Comparison of ENCODE assay signal across 7 cellular contexts in the genomic region with DNA sequence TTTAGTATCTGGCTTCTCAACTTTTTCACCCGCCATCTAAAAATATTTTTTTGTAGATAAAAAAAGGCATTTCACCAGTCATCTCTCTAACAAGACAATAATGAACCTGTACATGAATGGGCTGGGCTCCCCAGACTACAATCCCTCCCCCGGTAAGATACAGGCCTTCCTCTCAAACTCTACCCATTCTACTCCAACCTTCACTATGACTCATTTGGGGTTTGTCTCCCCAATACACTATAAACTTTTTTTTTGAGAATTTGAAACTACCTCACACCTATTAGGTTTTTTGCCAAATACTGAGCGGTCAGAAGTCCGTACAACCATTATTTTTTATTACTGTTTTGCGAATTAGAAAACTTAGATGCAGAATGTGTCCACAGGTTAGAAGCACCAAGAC. TPM values are rescaled to one million over a fixed set of nuclear protein-coding genes. Genes with fewer than 3 reads are reported as not detected.
A peak's percentile ranks its signal among the peaks of the same experiment; 100 is the strongest.
DNase-seq lines count a peak whose midpoint lies in the region; ATAC-seq, FAIRE-seq and TF ChIP-seq lines count a peak whose summit lies in the region.

No MANE protein-coding gene starts in this region.

- H3K9me3 ChIP-seq in HCT116 (ENCODE audit: control insufficient read depth in 1 of 2, insufficient read depth in 1 of 2, low read depth in 1 of 2, low read length in 2 of 2) (no peaks in the 10 kb centered on the region), small intestine (ENCODE audit: control insufficient read depth, low read depth) (no peaks in the 10 kb centered on the region)

- H3K4me3 ChIP-seq in HCT116 (replicated peaks in 1 of 2; ENCODE audit: low read depth in 1 of 2, low read length in 2 of 2) (peak overlapping the region; percentile 72 to 87), foreskin fibroblast (ENCODE audit: low read depth in 1 of 2, low read length in 2 of 2) (peak overlapping the region; percentile 72 to 75), small intestine (ENCODE audit: low read depth in 1 of 2, low read length in 2 of 2) (peak overlapping the region; percentile 63 to 67)

- RAD21 ChIA-PET in HCT116 (lab: Charles Lee; ENCODE audit: low non-redundant PET in 1 of 2, low total read pairs in 2 of 2, uncharacterized antibody in 2 of 2, unreplicated experiment in 2 of 2): no interaction called here

- no peaks in the 10 kb centered on the region for H3K27me3 Mint-ChIP-seq in activated B cell treated with CpG ODN at 0.5 μM for 24 hours

- H3K36me3 ChIP-seq in HCT116 (ENCODE audit: control insufficient read depth in 1 of 2, insufficient read depth in 2 of 2, low read length in 2 of 2): peaks cover 32 to 46% of the 10 kb centered on the region in 2 experiments
- peaks cover 12 to 20% of the 10 kb centered on the region in 2 donors for H3K36me3 ChIP-seq in small intestine (ENCODE audit: control insufficient read depth in 2 of 2, insufficient read depth in 2 of 2, low read length in 2 of 2)

- H2AFZ ChIP-seq in HCT116 (ENCODE audit: low read depth, low read length, poor library complexity, severe bottlenecking): no peak overlapping the region

- H3K36me3 Mint-ChIP-seq in activated B cell treated with CpG ODN at 0.5 μM for 24 hours (ENCODE audit: low read depth): peaks cover 56% of the 10 kb centered on the region

- no peaks in the 10 kb centered on the region for H3K9me3 Mint-ChIP-seq in activated B cell treated with CpG ODN at 0.5 μM for 24 hours

- no peak for TF ChIP-seq RAD21 in HCT116 (IDR thresholded peaks at IDR 0.05; ENCODE audit: low read depth)

- peaks cover 36% of the 10 kb centered on the region for H3K4me1 Mint-ChIP-seq in activated B cell treated with CpG ODN at 0.5 μM for 24 hours

- H4K20me1 ChIP-seq in HCT116 (ENCODE audit: insufficient read depth): peaks cover 28% of the 10 kb centered on the region; the same call in 1 of the 2 replicates

- H3K27me3 ChIP-seq in HCT116 (ENCODE audit: insufficient read depth, low read length) (no peaks in the 10 kb centered on the region), small intestine (ENCODE audit: control insufficient read depth in 2 of 2, insufficient read depth in 2 of 2, low read length in 2 of 2) (no peaks in the 10 kb centered on the region)

- POLR2A ChIA-PET in HCT116 (lab: Charles Lee) (no interaction called here), activated B cell treated with CpG ODN at 0.5 μM for 24 hours (lab: Charles Lee) (no interaction called here)

- peak overlapping the region; percentile 100 for H3K4me3 Mint-ChIP-seq in activated B cell treated with CpG ODN at 0.5 μM for 24 hours

- H3K4me2 ChIP-seq in HCT116 (ENCODE audit: low read length): peak overlapping the region; percentile 85

- peaks cover 38% of the 10 kb centered on the region for H3K79me2 ChIP-seq in HCT116 (ENCODE audit: insufficient read depth, low read length)

- CTCF ChIA-PET in HCT116 (lab: Charles Lee): no interaction called here
- CTCF ChIA-PET in activated B cell treated with CpG ODN at 0.5 μM for 24 hours (lab: Charles Lee): no interaction called here

- TF ChIP-seq POLR2A in HCT116 (IDR thresholded peaks at IDR 0.05; ENCODE audit: borderline replicate concordance, extremely low read depth, insufficient read depth, insufficient read length): no peak

- intact Hi-C loops in HCT116 (cut with micrococcal nuclease): loop anchor here (1.0 kb wide), 1 partner anchor 10 kb away; the partner anchor contains the start of gene PTPN11
- intact Hi-C loops in activated B cell treated with CpG ODN at 0.5 μM for 24 hours (cut with micrococcal nuclease): loop anchor here (1.0 to 10.0 kb wide), 4 partner anchors 10 to 396 kb away; partner anchors contain the start of genes ERP29, HECTD4, PTPN11 and TMEM116

- H3K4me1 ChIP-seq in HCT116 (ENCODE audit: control insufficient read depth in 1 of 2, insufficient read depth in 2 of 2, low read length in 2 of 2) (peaks cover 3 to 16% of the 10 kb centered on the region in 2 experiments; a peak in 2 of 4 replicates), small intestine (ENCODE audit: control insufficient read depth in 2 of 2, insufficient read depth in 1 of 2, low read depth in 1 of 2, low read length in 1 of 2) (peaks cover 0 to 2% of the 10 kb centered on the region in 2 donors)

- no peak for FAIRE-seq in small intestine (lab: Jason Lieb, UNC)
- FAIRE-seq in RCC 7860 (lab: Jason Lieb, UNC): no peak

- peak overlapping the region; percentile 82 for H3K9ac ChIP-seq in HCT116 (ENCODE audit: low read length)

- no peaks in the 10 kb centered on the region for H3K9me2 ChIP-seq in HCT116 (ENCODE audit: insufficient read depth)

- TF ChIP-seq CTCF in HCT116 (IDR thresholded peaks at IDR 0.05 in 2 of 3, conservative IDR thresholded peaks at IDR 0.05 in 1 of 3; ENCODE audit: borderline replicate concordance in 1 of 3, insufficient read depth in 1 of 3, low read depth in 2 of 3, low read length in 2 of 3) (no peak), activated B cell treated with CpG ODN at 0.5 μM for 24 hours (IDR thresholded peaks at IDR 0.05) (no peak), foreskin fibroblast (IDR thresholded peaks at IDR 0.05; ENCODE audit: low read depth, low read length) (no peak)

- 2 to 15% (median 6%) methylated on average over 5 of the region's 5 CpGs for WGBS in small intestine, 3 donors

- ATAC-seq in HCT116 (no peak), activated B cell treated with CpG ODN at 0.5 μM for 24 hours (ENCODE audit: low read depth) (no peak), GM21515 (IDR thresholded peaks at IDR 0.05; ENCODE audit: unreplicated experiment) (no peak)

- DNase-seq in HCT116 (ENCODE audit: low read depth, low spot score): no peak
- no peak for DNase-seq in activated B cell treated with CpG ODN at 0.5 μM for 24 hours
- no peak for DNase-seq in foreskin fibroblast
- DNase-seq in small intestine: peak; percentile 11
- no peak for DNase-seq in NCI-H446 treated with DMSO at 0.1 percent for 48 hours (lab: John Stamatoyannopoulos, UW)
- no peak for DNase-seq in RCC 7860 (ENCODE audit: low spot score)

- BruUV-seq in HCT116 (replicated peaks; lab: Mats Ljungman, UMichigan): no TSS peak

- H3K27ac Mint-ChIP-seq in activated B cell treated with CpG ODN at 0.5 μM for 24 hours: peak overlapping the region; percentile 99

- H3K27ac ChIP-seq in HCT116 (ENCODE audit: low read depth, low read length) (peak overlapping the region; percentile 76), small intestine (ENCODE audit: low read depth in 1 of 2, low read length in 1 of 2) (peak overlapping the region in 1 of 2 donors; percentile 94)

TF ChIP-seq in HCT116, 20 proteins besides CTCF, POLR2A, EP300 and RAD21:
- no peak for TF ChIP-seq JUND (IDR thresholded peaks at IDR 0.05)

RNA-seq across cellular contexts. Expression of gene RPL6, which starts 0.8 kb away (rescaled TPM):
- 1,845 TPM for total RNA-seq in HCT116 (2021; ENCODE audit: unreplicated experiment)
- polyA plus RNA-seq in HCT116 (2012): 1,324 and 1,653 TPM in 2 replicates
- total RNA-seq in activated B cell treated with CpG ODN at 0.5 μM for 24 hours: 2,197 and 2,546 TPM in 2 replicates
- 1,000 to 10,000 TPM; 1,016 to 2,257 (median 2,012) TPM for polyA plus RNA-seq in small intestine

RNA-seq across cellular contexts. Expression of gene PTPN11, which starts 10.1 kb away (rescaled TPM):
- total RNA-seq in HCT116 (2021; ENCODE audit: unreplicated experiment) (181 TPM), activated B cell treated with CpG ODN at 0.5 μM for 24 hours (69.2 and 83.1 TPM in 2 replicates)
- polyA plus RNA-seq in HCT116 (2012): 62.7 and 66.9 TPM in 2 replicates
- polyA plus RNA-seq in small intestine: 10 to 100 TPM; 22.7 to 30.9 (median 25.5) TPM

RNA-seq across cellular contexts. Expression of gene HECTD4, which starts 26.4 kb away (rescaled TPM):
- total RNA-seq in HCT116 (2021; ENCODE audit: unreplicated experiment): 31.2 TPM
- 11.2 and 13.1 TPM in 2 replicates for polyA plus RNA-seq in HCT116 (2012)
- total RNA-seq in activated B cell treated with CpG ODN at 0.5 μM for 24 hours: 76.3 and 98.8 TPM in 2 replicates
- 10 to 100 TPM in 2 of 3 donors, 1 to 10 TPM in 1; 6.1 to 11.6 (median 11.2) TPM for polyA plus RNA-seq in small intestine
